In genomic region chr4:15682790-15683495, GRCh38 we compare ENCODE assay signal across 8 cellular contexts. TPM values are rescaled to one million over a fixed set of nuclear protein-coding genes. Genes with fewer than 3 reads are reported as not detected.
A peak's percentile ranks its signal among the peaks of the same experiment; 100 is the strongest.
DNase-seq lines count a peak whose midpoint lies in the region; ATAC-seq and TF ChIP-seq lines count a peak whose summit lies in the region.

No MANE protein-coding gene starts in this region.

- 62% methylated on average over 6 of the region's 6 CpGs for WGBS in lower leg skin, 2 donors

- no peaks in the 10 kb centered on the region for H3K9me3 ChIP-seq in HCT116 (ENCODE audit: control insufficient read depth in 1 of 2, insufficient read depth in 1 of 2, low read depth in 1 of 2, low read length in 2 of 2)
- no peaks in the 10 kb centered on the region for H3K9me3 ChIP-seq in adipocyte (ENCODE audit: control insufficient read depth, low read length)

- TF ChIP-seq CTCF in 22Rv1 (IDR thresholded peaks at IDR 0.05) (no peak), HCT116 (IDR thresholded peaks at IDR 0.05 in 2 of 3, conservative IDR thresholded peaks at IDR 0.05 in 1 of 3; ENCODE audit: borderline replicate concordance in 1 of 3, insufficient read depth in 1 of 3, low read depth in 2 of 3, low read length in 2 of 3) (no peak), lower leg skin (IDR thresholded peaks at IDR 0.05) (no peak)

- RAD21 ChIA-PET in HCT116 (lab: Charles Lee; ENCODE audit: low non-redundant PET in 1 of 2, low total read pairs in 2 of 2, uncharacterized antibody in 2 of 2, unreplicated experiment in 2 of 2), result no interaction called here

- H3K79me2 ChIP-seq in HCT116 (ENCODE audit: insufficient read depth, low read length), result peaks cover 79% of the 10 kb centered on the region

- H4K20me1 ChIP-seq in HCT116 (ENCODE audit: insufficient read depth), result no peaks in the 10 kb centered on the region

- CTCF ChIA-PET in HCT116 (lab: Charles Lee), result interaction anchor here (1.6 kb wide), 1 partner anchor 13 kb away, joined by 3 read pairs; no protein-coding TSS in a partner anchor

- peak overlapping the region; percentile 87 to 91 for H3K4me3 ChIP-seq in HCT116 (replicated peaks in 1 of 2; ENCODE audit: low read depth in 1 of 2, low read length in 2 of 2)
- peak overlapping the region; percentile 89 for H3K4me3 ChIP-seq in adipocyte (ENCODE audit: low read length)
- no peak overlapping the region for H3K4me3 ChIP-seq in lower leg skin (ENCODE audit: low read depth, poor library complexity, severe bottlenecking)

- H3K9me2 ChIP-seq in HCT116 (ENCODE audit: insufficient read depth), result no peaks in the 10 kb centered on the region

- intact Hi-C loops in HCT116 (cut with micrococcal nuclease), result no loop called here
- intact Hi-C loops in lower leg skin (cut with DNase I; ENCODE audit: low total_unique reads), result no loop called here

- BruUV-seq in HCT116 (replicated peaks; lab: Mats Ljungman, UMichigan), result no TSS peak

- no peak for TF ChIP-seq POLR2A in HCT116 (IDR thresholded peaks at IDR 0.05; ENCODE audit: borderline replicate concordance, extremely low read depth, insufficient read depth, insufficient read length)
- TF ChIP-seq POLR2A in lower leg skin (IDR thresholded peaks at IDR 0.05), result no peak

- peak overlapping the region; percentile 98 for H3K9ac ChIP-seq in HCT116 (ENCODE audit: low read length)
- peak overlapping the region; percentile 97 for H3K9ac ChIP-seq in adipocyte (ENCODE audit: low read length)

- POLR2A ChIA-PET in HCT116 (lab: Charles Lee), result no interaction called here

- H3K27me3 ChIP-seq in HCT116 (ENCODE audit: insufficient read depth, low read length), result no peaks in the 10 kb centered on the region
- H3K27me3 ChIP-seq in adipocyte (replicated peaks; ENCODE audit: control insufficient read depth, insufficient read depth, low read length), result no peaks in the 10 kb centered on the region

- DNase-seq in HCT116 (ENCODE audit: low read depth, low spot score), result no peak
- DNase-seq in adipocyte (ENCODE audit: low read depth), result peak; percentile 30
- DNase-seq in lung microvascular endothelial cell (ENCODE audit: low read depth in 2 of 2), result peak; percentile 18 to 48
- no peak for DNase-seq in NCI-H345 treated with DMSO at 0.1 percent for 48 hours (lab: John Stamatoyannopoulos, UW; ENCODE audit: unreplicated experiment)
- DNase-seq in lower leg skin (ENCODE audit: low spot score in 2 of 2), result no peak
- no peak for DNase-seq in OCI-M1 (lab: John Stamatoyannopoulos, UW)

- no peak for ATAC-seq in HCT116
- no peak for ATAC-seq in HG02763 (IDR thresholded peaks at IDR 0.05; ENCODE audit: unreplicated experiment)

- H3K27ac ChIP-seq in 22Rv1 (peak overlapping the region; percentile 95; the same call in 1 of the 2 replicates), HCT116 (ENCODE audit: low read depth, low read length) (no peak overlapping the region)

- H3K36me3 ChIP-seq in HCT116 (ENCODE audit: control insufficient read depth in 1 of 2, insufficient read depth in 2 of 2, low read length in 2 of 2) (peaks cover 9 to 20% of the 10 kb centered on the region in 2 experiments), adipocyte (ENCODE audit: control insufficient read depth, insufficient read depth, low read length, severe bottlenecking) (peaks cover 18% of the 10 kb centered on the region)

- no peak overlapping the region for H2AFZ ChIP-seq in HCT116 (ENCODE audit: low read depth, low read length, poor library complexity, severe bottlenecking)

- no peak for TF ChIP-seq RAD21 in HCT116 (IDR thresholded peaks at IDR 0.05; ENCODE audit: low read depth)

- H3K4me2 ChIP-seq in HCT116 (ENCODE audit: low read length), result peak overlapping the region; percentile 84

- H3K4me1 ChIP-seq in HCT116 (ENCODE audit: control insufficient read depth in 1 of 2, insufficient read depth in 2 of 2, low read length in 2 of 2) (peaks cover 14 to 35% of the 10 kb centered on the region in 2 experiments), adipocyte (ENCODE audit: control insufficient read depth, insufficient read depth, low read length) (peaks cover 39% of the 10 kb centered on the region)

TF ChIP-seq in HCT116, 20 proteins besides CTCF, POLR2A, EP300 and RAD21:
- TF ChIP-seq ATF3 (IDR thresholded peaks at IDR 0.05) (no peak), SRF (IDR thresholded peaks at IDR 0.05; ENCODE audit: low read depth) (no peak), FOSL1 (IDR thresholded peaks at IDR 0.05; ENCODE audit: low read depth) (no peak), ELF1 (IDR thresholded peaks at IDR 0.05; ENCODE audit: borderline replicate concordance, low read depth) (no peak), EZH2phosphoT487 (IDR thresholded peaks at IDR 0.05; ENCODE audit: borderline replicate concordance) (no peak), TCF7L2 (IDR thresholded peaks at IDR 0.05; ENCODE audit: borderline replicate concordance, extremely low read depth, insufficient read depth, insufficient read length) (no peak), EZH2 (IDR thresholded peaks at IDR 0.05) (no peak), CEBPB (IDR thresholded peaks at IDR 0.05; ENCODE audit: low read depth) (no peak), EGR1 (IDR thresholded peaks at IDR 0.05; ENCODE audit: low read depth) (no peak), POLR2AphosphoS5 (IDR thresholded peaks at IDR 0.05; ENCODE audit: low read depth, low read length) (no peak), CBX3 (IDR thresholded peaks at IDR 0.05; ENCODE audit: low read depth) (no peak), ZNF274 (IDR thresholded peaks at IDR 0.05; ENCODE audit: low read depth, low read length) (no peak), SIN3A (IDR thresholded peaks at IDR 0.05; ENCODE audit: low read depth) (no peak), JUND (IDR thresholded peaks at IDR 0.05) (no peak), SP1 (IDR thresholded peaks at IDR 0.05; ENCODE audit: low read depth) (no peak), REST (IDR thresholded peaks at IDR 0.05; ENCODE audit: low read depth) (no peak), MAX (IDR thresholded peaks at IDR 0.05) (no peak)

RNA-seq across cellular contexts. Expression of gene FAM200B, which starts 1.3 kb away (rescaled TPM):
- 26.1 TPM for total RNA-seq in HCT116 (2021; ENCODE audit: unreplicated experiment)
- polyA plus RNA-seq in HCT116 (2012), result 13.9 and 20.4 TPM in 2 replicates
- 19.2 and 28.4 TPM in 2 replicates for total RNA-seq in lung microvascular endothelial cell
- total RNA-seq in lower leg skin, result 10 to 100 TPM; 19.1 to 37.2 (median 28.9) TPM

RNA-seq across cellular contexts. Expression of gene BST1, which starts 19.9 kb away (rescaled TPM):
- total RNA-seq in HCT116 (2021; ENCODE audit: unreplicated experiment) (0.44 TPM), lung microvascular endothelial cell (44.7 and 59.3 TPM in 2 replicates), lower leg skin (1 to 10 TPM; 3.7 to 6.7 (median 5.7) TPM)
- polyA plus RNA-seq in HCT116 (2012), result 0.10 and 0.21 TPM in 2 replicates

RNA-seq across cellular contexts. Expression of gene FBXL5, which starts 27.8 kb away (rescaled TPM):
- total RNA-seq in HCT116 (2021; ENCODE audit: unreplicated experiment) (20.6 TPM), lung microvascular endothelial cell (68.4 and 97.8 TPM in 2 replicates), lower leg skin (10 to 100 TPM; 69.4 to 95.0 (median 80.3) TPM)
- 10.6 and 12.9 TPM in 2 replicates for polyA plus RNA-seq in HCT116 (2012)

Comparison
In these comparisons a context has a peak if more than half of its experiments do, and no peak if none do; other contexts are left out.
1. DNase-seq: peak in adipocyte (single experiment) and lung microvascular endothelial cell (2 of 2); none in HCT116 (single experiment), NCI-H345 treated with DMSO at 0.1 percent for 48 hours (single experiment), lower leg skin (0 of 2) and OCI-M1 (single experiment).